In genomic region chr2:63058742-63059433, GRCh38 we compare ENCODE assay signal across 11 cellular contexts. TPM values are rescaled to one million over a fixed set of nuclear protein-coding genes. Genes with fewer than 3 reads are reported as not detected.
DNase-seq lines count a peak whose midpoint lies in the region; ATAC-seq, FAIRE-seq and TF ChIP-seq lines count a peak whose summit lies in the region.
"Had no signal": no experiment of that assay in that cellular context is flagged by ENCODE, and none has a peak within 500 bp of the region (broad histone marks: within the 10 kb centered on the region; RNA-seq: fewer than 3 reads in every experiment).

No MANE protein-coding gene starts in this region.

- peaks cover 98% of the 10 kb centered on the region for H3K27me3 ChIP-seq in ACC112 (ENCODE audit: insufficient read depth, low read length)
- H3K27me3 ChIP-seq in H1 (replicated peaks in 1 of 4; ENCODE audit: control insufficient read depth in 3 of 4, extremely low read depth in 1 of 4, insufficient read depth in 3 of 4, low read length in 3 of 4): peaks cover 52 to 87% (median 72%) of the 10 kb centered on the region in 4 experiments

- H3K4me2 ChIP-seq in H1 (ENCODE audit: insufficient read depth in 1 of 2, low read depth in 2 of 2, low read length in 2 of 2): peak overlapping the region; percentile 84 to 86

- peaks cover 0 to 23% (median 10%) of the 10 kb centered on the region in 9 donors for H3K9me3 Mint-ChIP-seq in naive thymus-derived CD8-positive, alpha-beta T cell
- H3K9me3 Mint-ChIP-seq: activated naive CD4-positive, alpha-beta T cell treated with anti-CD3 and anti-CD28 coated beads, Interleukin-2, amount 10 ng/mL, durations not matched to agents 7 days and 5 days had no signal

- FAIRE-seq in H1 (lab: Jason Lieb, UNC): no peak

- no peak for TF ChIP-seq RAD21 in H1 (IDR thresholded peaks at IDR 0.05 in 1 of 2, conservative IDR thresholded peaks at IDR 0.05 in 1 of 2; ENCODE audit: low read depth in 2 of 2, low read length in 2 of 2)

- H2BK12ac ChIP-seq in H1 (ENCODE audit: low read depth, low read length): peak overlapping the region; percentile 52; the same call in 1 of the 2 replicates

- DNase-seq in HK-2 (ENCODE audit: unreplicated experiment) (peak; percentile 70), H1 (ENCODE audit: low read depth in 1 of 2, low spot score in 2 of 2) (peak in 1 of 2 experiments; percentile 79), AG08395 (ENCODE audit: low spot score) (no peak), NCI-H2171 treated with DMSO at 0.1 percent for 48 hours (lab: John Stamatoyannopoulos, UW) (no peak)
- DNase-seq in naive thymus-derived CD8-positive, alpha-beta T cell: no peak
- DNase-seq: activated naive CD4-positive, alpha-beta T cell treated with anti-CD3 and anti-CD28 coated beads, Interleukin-2, amount 10 ng/mL, durations not matched to agents 7 days and 5 days; foreskin keratinocyte; RPMI8226 had no signal

- H3K4me1 ChIP-seq in ACC112 (ENCODE audit: control insufficient read depth, insufficient read depth, low read length, unreplicated experiment): peaks cover 5% of the 10 kb centered on the region
- H3K4me1 ChIP-seq in H1 (replicated peaks in 1 of 4; ENCODE audit: control insufficient read depth in 3 of 4, insufficient read depth in 4 of 4, low read length in 3 of 4): peaks cover 9 to 41% (median 32%) of the 10 kb centered on the region in 4 experiments
- H3K4me1 ChIP-seq: foreskin keratinocyte had no signal

- 2% methylated on average over 46 of the region's 58 CpGs; no CpG with 5 or more reads in 1 of the 2 experiments for WGBS in H1 (ENCODE audit: extremely low coverage in 1 of 2, insufficient coverage in 1 of 2, insufficient read length in 1 of 2, insufficient replicate concordance in 2 of 2, low coverage in 1 of 2, low lambda C conversion rate in 2 of 2, missing lambda C conversion rate in 1 of 2), 2 experiments

- H3K27ac Mint-ChIP-seq in naive thymus-derived CD8-positive, alpha-beta T cell: no peak overlapping the region

- H3K9ac ChIP-seq in H1 (replicated peaks in 1 of 4; ENCODE audit: extremely low read depth in 1 of 4, low read depth in 3 of 4, low read length in 3 of 4): no peak overlapping the region; a peak in 1 of 7 replicates

- no peak overlapping the region for H3K14ac ChIP-seq in H1 (ENCODE audit: insufficient read length)

- no peak overlapping the region for H3K23ac ChIP-seq in H1 (ENCODE audit: insufficient read length)

- H3K36me3 ChIP-seq in ACC112 (ENCODE audit: insufficient read depth, low read length) (no peaks in the 10 kb centered on the region), H1 (ENCODE audit: control insufficient read depth in 2 of 4, insufficient read depth in 4 of 4, low read length in 3 of 4) (peaks cover 0 to 8% (median 0%) of the 10 kb centered on the region in 4 experiments; a peak in 1 of 8 replicates)

- peaks cover 3 to 13% of the 10 kb centered on the region in 2 experiments for H4K20me1 ChIP-seq in H1 (replicated peaks in 1 of 2; ENCODE audit: control insufficient read depth in 1 of 2, insufficient read depth in 2 of 2, low read length in 2 of 2)

- ATAC-seq in naive thymus-derived CD8-positive, alpha-beta T cell: peak; percentile 27 to 30
- ATAC-seq in HG03045 (IDR thresholded peaks at IDR 0.05; ENCODE audit: unreplicated experiment) (no peak), GM19395 (IDR thresholded peaks at IDR 0.05; ENCODE audit: unreplicated experiment) (no peak)

- no peak overlapping the region for H3K4ac ChIP-seq in H1 (replicated peaks; ENCODE audit: insufficient read length, low read depth, low read length)

- peak overlapping the region; percentile 48; the same call in 1 of the 2 replicates for H2BK20ac ChIP-seq in H1 (ENCODE audit: low read length)

- no peaks in the 10 kb centered on the region for H3K9me3 ChIP-seq in H1 (ENCODE audit: insufficient read depth in 2 of 2, low read depth in 1 of 2, low read length in 1 of 2)

- H3K27me3 Mint-ChIP-seq in naive thymus-derived CD8-positive, alpha-beta T cell: peaks cover 51 to 90% (median 67%) of the 10 kb centered on the region in 5 donors

- H3K4me3 Mint-ChIP-seq in naive thymus-derived CD8-positive, alpha-beta T cell: peak overlapping the region; percentile 58 to 86 (median 74)

- POLR2A ChIA-PET in H1 (lab: Charles Lee; ENCODE audit: partially characterized antibody): interaction anchor here (0.5 to 3.1 kb wide), 4 partner anchors 9 to 639 kb away, joined by 3 to 32 read pairs (median 4); partner anchors contain the start of gene OTX1
- POLR2A ChIA-PET in naive thymus-derived CD8-positive, alpha-beta T cell (lab: Charles Lee): no interaction called here

- TF ChIP-seq CTCF in H1 (IDR thresholded peaks at IDR 0.05; ENCODE audit: control extremely low read depth in 1 of 3, insufficient read depth in 1 of 3, low read depth in 1 of 3, low read length in 3 of 3): no peak

- no peak overlapping the region for H3K56ac ChIP-seq in H1 (replicated peaks; ENCODE audit: insufficient read length, low read depth, low read length)

- peak overlapping the region; percentile 61; the same call in 1 of the 2 replicates for H2BK15ac ChIP-seq in H1 (ENCODE audit: low read length)

- no peak for TF ChIP-seq POLR2A in H1 (IDR thresholded peaks at IDR 0.05; ENCODE audit: control extremely low read depth in 1 of 2, low read depth in 2 of 2, low read length in 2 of 2)

- peaks cover 5 to 20% (median 13%) of the 10 kb centered on the region in 3 donors for H3K36me3 Mint-ChIP-seq in naive thymus-derived CD8-positive, alpha-beta T cell

- peaks cover 14% of the 10 kb centered on the region for H3K23me2 ChIP-seq in H1 (ENCODE audit: low read depth, low read length)

- peak overlapping the region; percentile 92 for H4K8ac ChIP-seq in H1 (ENCODE audit: extremely low read depth, insufficient read depth, low read length)

- H4K5ac ChIP-seq in H1 (ENCODE audit: insufficient read length, low read depth, low read length): no peak overlapping the region

- H3K27ac ChIP-seq in ACC112 (ENCODE audit: low read depth, low read length) (no peak overlapping the region), H1 (ENCODE audit: low read depth, low read length) (no peak overlapping the region)
- H3K27ac ChIP-seq: foreskin keratinocyte had no signal

- H3K79me2 ChIP-seq in ACC112 (ENCODE audit: control insufficient read depth, insufficient read depth, low read length, unreplicated experiment): no peaks in the 10 kb centered on the region
- H3K79me2 ChIP-seq in H1 (ENCODE audit: control insufficient read depth in 1 of 2, insufficient read depth in 2 of 2, low read length in 2 of 2): no peaks in the 10 kb centered on the region

- CTCF ChIA-PET in H1 (lab: Charles Lee; ENCODE audit: partially characterized antibody): interaction anchor here (0.6 to 2.3 kb wide), 5 partner anchors 11 to 1345 kb away, joined by 3 to 6 read pairs (median 3); no protein-coding TSS in a partner anchor

- peak overlapping the region; percentile 55 for H3K18ac ChIP-seq in H1 (ENCODE audit: extremely low read depth, low read length)

- no peak overlapping the region for H2BK5ac ChIP-seq in H1 (ENCODE audit: low read depth, low read length)

- H3K79me1 ChIP-seq in H1 (ENCODE audit: low read depth, low read length): no peaks in the 10 kb centered on the region

- H4K91ac ChIP-seq in H1 (replicated peaks; ENCODE audit: insufficient read length, low read length): peak overlapping the region; percentile 27

- H2BK120ac ChIP-seq in H1 (replicated peaks; ENCODE audit: low read depth, low read length): no peak overlapping the region

- H2AK5ac ChIP-seq in H1 (ENCODE audit: low read depth, low read length): no peak overlapping the region

- H3K4me3 ChIP-seq in ACC112 (ENCODE audit: low read depth, low read length): peak overlapping the region; percentile 69
- H3K4me3 ChIP-seq in H1 (ENCODE audit: extremely low read depth in 1 of 4, insufficient read depth in 2 of 4, low read depth in 3 of 4, low read length in 4 of 4): peak overlapping the region; percentile 16 to 56 (median 28)

- no peak; a peak in 1 of 3 replicates for TF ChIP-seq EP300 in H1 (IDR thresholded peaks at IDR 0.05; ENCODE audit: borderline replicate concordance in 1 of 2, low read depth in 2 of 2, low read length in 2 of 2)

- H3K4me1 Mint-ChIP-seq in naive thymus-derived CD8-positive, alpha-beta T cell: peaks cover 26 to 56% (median 50%) of the 10 kb centered on the region in 4 donors

- H2AFZ ChIP-seq in ACC112 (ENCODE audit: low read length, unreplicated experiment) (peak overlapping the region; percentile 2), H1 (ENCODE audit: low read length) (peak overlapping the region; percentile 70)

TF ChIP-seq in H1, 55 proteins besides CTCF, POLR2A, EP300 and RAD21 (continues in another document):
- TF ChIP-seq KDM1A (IDR thresholded peaks at IDR 0.05; ENCODE audit: borderline replicate concordance, low read length) (no peak), SP4 (IDR thresholded peaks at IDR 0.05; ENCODE audit: low read length) (no peak), CREB1 (IDR thresholded peaks at IDR 0.05) (no peak)

RNA-seq across cellular contexts. Expression of gene OTX1, which starts 8.3 kb away (rescaled TPM):
- 3.3 and 3.8 TPM in 2 replicates for total RNA-seq in H1 (2021; fragmentation: NEBNext Ultra II Directional; extraction: Animal tissue kit (Norgen Biotek cat#: 25700))
- 0.24 and 0.53 TPM in 2 replicates for polyA plus RNA-seq in H1 (2011; rRNA removed)
- 0.17 TPM for polyA plus RNA-seq in H1 (2011; cell fraction: cytosol; rRNA removed)
- polyA plus RNA-seq in H1 (2011; cell fraction: nucleus; rRNA removed): 1.0 TPM
- polyA plus RNA-seq in H1 (2012, experiment 1 of 2): 1.3 to 1.7 TPM (median 1.5 TPM) in 4 replicates
- 0.98 TPM for polyA plus RNA-seq in H1 (2012, experiment 2 of 2)
- polyA plus RNA-seq in H1 (2013, experiment 1 of 2): 2.7 TPM
- 3.1 TPM for polyA plus RNA-seq in H1 (2013, experiment 2 of 2)
- polyA minus RNA-seq in H1 (2011; rRNA and poly(A)+ RNA removed): 0.37 and 0.57 TPM in 2 replicates
- 0.59 TPM for polyA minus RNA-seq in H1 (2011; cell fraction: cytosol; rRNA and poly(A)+ RNA removed)
- polyA minus RNA-seq in H1 (2011; cell fraction: nucleus; rRNA and poly(A)+ RNA removed): 3.6 TPM
- total RNA-seq in naive thymus-derived CD8-positive, alpha-beta T cell: not detected
- not detected for polyA plus RNA-seq in naive thymus-derived CD8-positive, alpha-beta T cell

Comparison
In these comparisons a context has a peak if more than half of its experiments do, and no peak if none do; other contexts are left out.
1. ATAC-seq: peak in naive thymus-derived CD8-positive, alpha-beta T cell (2 of 2); none in HG03045 (single experiment) and GM19395 (single experiment).